Comparison of ENCODE assay signal across 19 cellular contexts in the genomic region with DNA sequence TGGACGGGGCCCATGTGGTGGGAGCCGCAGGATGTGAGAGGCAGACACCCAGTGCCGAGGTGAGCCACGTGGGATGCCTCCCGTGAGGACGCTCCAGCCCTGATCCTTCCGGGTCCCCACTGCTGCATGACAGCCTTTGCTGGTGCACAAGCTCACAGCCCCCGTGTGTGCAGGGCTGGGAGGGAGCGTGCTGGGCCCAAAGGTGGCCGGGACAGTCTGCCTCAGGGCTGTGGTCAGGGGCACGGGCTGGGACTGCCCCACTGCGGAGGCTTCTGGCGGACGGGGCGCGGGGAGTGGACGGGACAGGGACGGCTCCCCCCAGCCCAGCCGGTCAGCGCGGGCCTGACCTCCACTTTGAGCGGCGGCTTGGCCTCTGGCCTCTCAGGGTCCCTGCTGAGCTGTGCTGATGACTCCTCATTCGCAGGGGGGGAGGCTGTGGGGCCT. TPM values are rescaled to one million over a fixed set of nuclear protein-coding genes. Genes with fewer than 3 reads are reported as not detected.
A peak's percentile ranks its signal among the peaks of the same experiment; 100 is the strongest.
DNase-seq lines count a peak whose midpoint lies in the region; ATAC-seq, FAIRE-seq and TF ChIP-seq lines count a peak whose summit lies in the region.
"Had no signal": no experiment of that assay in that cellular context is flagged by ENCODE, and none has a peak within 500 bp of the region (broad histone marks: within the 10 kb centered on the region; RNA-seq: fewer than 3 reads in every experiment).

No MANE protein-coding gene starts in this region.

- TF ChIP-seq RAD21 in K562 (CRISPR knock-in tag; conservative IDR thresholded peaks at IDR 0.05 in 1 of 2, IDR thresholded peaks at IDR 0.05 in 1 of 2) = no peak

- no peaks in the 10 kb centered on the region for H3K9me3 ChIP-seq in heart left ventricle
- no peaks in the 10 kb centered on the region for H3K9me3 ChIP-seq in left ventricle myocardium inferior (replicated peaks)
- no peaks in the 10 kb centered on the region for H3K9me3 ChIP-seq in K562 (replicated peaks; ENCODE audit: control insufficient read depth, insufficient read depth, low read depth, low read length)
- no peaks in the 10 kb centered on the region for H3K9me3 ChIP-seq in mucosa of descending colon
- H3K9me3 ChIP-seq in tibial nerve = no peaks in the 10 kb centered on the region

- TF ChIP-seq CTCF in heart left ventricle (IDR thresholded peaks at IDR 0.05) = no peak
- TF ChIP-seq CTCF in left ventricle myocardium inferior (IDR thresholded peaks at IDR 0.05; ENCODE audit: borderline replicate concordance) = no peak
- TF ChIP-seq CTCF in K562 (IDR thresholded peaks at IDR 0.05 in 2 of 3, conservative IDR thresholded peaks at IDR 0.05 in 1 of 3; ENCODE audit: insufficient read depth in 2 of 3, low read depth in 1 of 3, low read length in 3 of 3) = no peak
- TF ChIP-seq CTCF in mucosa of descending colon (IDR thresholded peaks at IDR 0.05) = no peak
- TF ChIP-seq CTCF in tibial nerve (IDR thresholded peaks at IDR 0.05) = no peak

- H2AFZ ChIP-seq in K562 (ENCODE audit: low read depth, low read length) = peak overlapping the region; percentile 61; the same call in 1 of the 2 replicates

- POLR2A ChIA-PET in K562 (lab: Yijun Ruan, JAX) = interaction anchor here (0.6 kb wide), 1 partner anchor 91 kb away, joined by 4 read pairs; no protein-coding TSS in a partner anchor

- H3K36me3 ChIP-seq in heart left ventricle (no peaks in the 10 kb centered on the region), left ventricle myocardium inferior (no peaks in the 10 kb centered on the region), K562 (ENCODE audit: control insufficient read depth, insufficient read depth, low read length) (no peaks in the 10 kb centered on the region), mucosa of descending colon (ENCODE audit: low read depth) (no peaks in the 10 kb centered on the region), tibial nerve (no peaks in the 10 kb centered on the region)

- in situ Hi-C loops in K562 (cut with MboI) = no loop called here

- DNase-seq in heart left ventricle = peak in 3 of 5 donors; percentile 7 to 60 (median 23)
- no peak for DNase-seq in left ventricle myocardium inferior
- DNase-seq in K562 (ENCODE audit: extremely low read depth in 1 of 4, low spot score in 3 of 4) = no peak
- DNase-seq in mucosa of descending colon = peak in 2 of 3 donors; percentile 26 to 54
- DNase-seq in tibial nerve (ENCODE audit: low spot score in 2 of 2) = no peak
- DNase-seq in activated CD4-positive, alpha-beta T cell treated with anti-CD3 and anti-CD28 coated beads for 48 hours = no peak
- no peak for DNase-seq in RCC 7860 (ENCODE audit: low spot score)
- DNase-seq in NCI-H1105 treated with DMSO at 0.1 percent for 48 hours (lab: John Stamatoyannopoulos, UW) = no peak
- DNase-seq: AML-193; CD4-positive, alpha-beta T cell; DND-41; GDM1; GOT3; NCI-H146; NCI-H2081 treated with DMSO at 0.1 percent for 48 hours; NCI-H524 treated with DMSO at 0.1 percent for 48 hours; NK-92 treated with Interleukin-12 subunit alpha and Interleukin-12 subunit beta, amount 100 ng/mL, for 24 hours had no signal

- peaks cover 3% of the 10 kb centered on the region for H3K9me1 ChIP-seq in K562 (ENCODE audit: control insufficient read depth, insufficient read depth, low read length)

- CTCF ChIA-PET in K562 (lab: Yijun Ruan, JAX; ENCODE audit: low intra/inter-chr PET ratio) = no interaction called here

- no peak for TF ChIP-seq EP300 in K562 (IDR thresholded peaks at IDR 0.05; ENCODE audit: low read length)
- TF ChIP-seq EP300 in tibial nerve (IDR thresholded peaks at IDR 0.05) = no peak

- H3K27me3 ChIP-seq in heart left ventricle (no peaks in the 10 kb centered on the region), left ventricle myocardium inferior (ENCODE audit: low read depth) (no peaks in the 10 kb centered on the region), K562 (ENCODE audit: control insufficient read depth in 2 of 2, insufficient read depth in 2 of 2, low read length in 2 of 2) (no peaks in the 10 kb centered on the region), tibial nerve (no peaks in the 10 kb centered on the region)

- no peaks in the 10 kb centered on the region for H4K20me1 ChIP-seq in K562 (replicated peaks; ENCODE audit: control insufficient read depth, insufficient read depth, low read length)

- peak overlapping the region in 1 of 2 experiments; percentile 74; a peak in 2 of 4 replicates for H3K9ac ChIP-seq in K562 (ENCODE audit: insufficient read depth in 1 of 2, low read depth in 2 of 2, low read length in 2 of 2)

- no peak overlapping the region for H3K4me2 ChIP-seq in K562 (ENCODE audit: insufficient read depth, low read length)

- H3K79me2 ChIP-seq in K562 (ENCODE audit: control insufficient read depth, insufficient read depth, low read length) = no peaks in the 10 kb centered on the region

- FAIRE-seq in K562 (lab: Jason Lieb, UNC) (no peak), RCC 7860 (lab: Jason Lieb, UNC) (no peak)
- FAIRE-seq: D721Med, GM12892 had no signal

- H3K4me3 ChIP-seq in heart left ventricle (no peak overlapping the region), left ventricle myocardium inferior (no peak overlapping the region), K562 (no peak overlapping the region), mucosa of descending colon (no peak overlapping the region), tibial nerve (no peak overlapping the region)

- TF ChIP-seq POLR2A in heart left ventricle (IDR thresholded peaks at IDR 0.05) = no peak
- TF ChIP-seq POLR2A in K562 (conservative IDR thresholded peaks at IDR 0.05) = no peak
- TF ChIP-seq POLR2A in tibial nerve (IDR thresholded peaks at IDR 0.05) = no peak

- WGBS in heart left ventricle, 4 donors = 67 to 84% (median 78%) methylated on average over 12 to 24 of the region's 24 CpGs
- WGBS in K562 (ENCODE audit: insufficient coverage, low coverage, missing lambda C conversion rate) = 39% methylated on average over 12 of the region's 24 CpGs
- 66 to 69% methylated on average over 18 to 24 of the region's 24 CpGs for WGBS in tibial nerve, 2 donors

- ATAC-seq in heart left ventricle (no peak), K562 (no peak), mucosa of descending colon (no peak)

- H3K4me1 ChIP-seq in heart left ventricle (peaks cover 0 to 12% (median under 1%) of the 10 kb centered on the region in 12 donors), left ventricle myocardium inferior (peaks cover 12% of the 10 kb centered on the region), K562 (replicated peaks in 1 of 2; ENCODE audit: control insufficient read depth in 2 of 2, insufficient read depth in 2 of 2, low read length in 2 of 2) (peaks cover 25 to 91% of the 10 kb centered on the region in 2 experiments), mucosa of descending colon (ENCODE audit: low read depth) (peaks cover 10% of the 10 kb centered on the region), tibial nerve (peaks cover 0 to 38% (median 0%) of the 10 kb centered on the region in 4 donors)

- BruUV-seq in K562 (replicated peaks; lab: Mats Ljungman, UMichigan) = no TSS peak

- H3K27ac ChIP-seq in heart left ventricle = no peak overlapping the region
- H3K27ac ChIP-seq in left ventricle myocardium inferior (replicated peaks) = no peak overlapping the region
- no peak overlapping the region for H3K27ac ChIP-seq in K562 (ENCODE audit: extremely low read depth, low read depth, low read length)
- peak overlapping the region in 3 of 4 donors; percentile 57 to 77 (median 58) for H3K27ac ChIP-seq in tibial nerve

- intact Hi-C loops in heart left ventricle (cut with DNase I) (no loop called here), left ventricle myocardium inferior (cut with micrococcal nuclease) (no loop called here), K562 (cut with micrococcal nuclease) (no loop called here), mucosa of descending colon (cut with DNase I, micrococcal nuclease) (no loop called here)

TF ChIP-seq in K562, 482 proteins besides CTCF, POLR2A, EP300 and RAD21 (continues in another document):
- peak; percentile 5; the same call in 1 of the 2 replicates for TF ChIP-seq PHF8 (IDR thresholded peaks at IDR 0.05; ENCODE audit: borderline replicate concordance, low read length)
- TF ChIP-seq ZBTB7A (IDR thresholded peaks at IDR 0.05; ENCODE audit: borderline replicate concordance, control insufficient read depth, low read depth, low read length) = peak; percentile 17; the same call in 1 of the 2 replicates

RNA-seq across cellular contexts. Expression of a gene that starts 9.5 kb away (rescaled TPM):
- total RNA-seq in heart left ventricle (100 to 1,000 TPM in 1 of 9 donors, 10 to 100 TPM in 8; 60.6 to 121 (median 79.5) TPM), left ventricle myocardium inferior (75.2 TPM), K562 (2014; rRNA removed) (28.2 and 34.9 TPM in 2 replicates), K562 (2014; rRNA removed; fragmentation: Illumina TruSeq; extraction: Trizol) (2.2 and 2.3 TPM in 2 replicates), K562 (2015; rRNA removed; fragmentation: Illumina TruSeq; extraction: Trizol) (10.7 and 14.2 TPM in 2 replicates), K562 (2021) (25.7 and 31.8 TPM in 2 replicates), mucosa of descending colon (100 to 1,000 TPM in 2 of 3 donors, 10 to 100 TPM in 1; 78.6 to 134 (median 116) TPM), tibial nerve (100 to 1,000 TPM; 112 to 162 (median 147) TPM)
- polyA plus RNA-seq in heart left ventricle (100 to 1,000 TPM in 1 of 2 donors, 10 to 100 TPM in 1; 59.4 to 144 TPM), K562 (2011; rRNA removed) (2.9 and 6.2 TPM in 2 replicates), K562 (2014; fragmentation: Illumina TruSeq; extraction: Trizol) (1.7 and 10.2 TPM in 2 replicates), K562 (2014; fragmentation: Nextera tagmentation; extraction: Ambion mirVana) (under 1 TPM; 0.17 to 0.18 TPM), K562 (2014; rRNA removed) (19.5 and 23.5 TPM in 2 replicates)
- total RNA-seq in K562 (2011; cell fraction: chromatin; rRNA removed; ENCODE audit: low replicate concordance) = 12.2 and 22.8 TPM in 2 replicates
- 23.4 and 25.7 TPM in 2 replicates for total RNA-seq in K562 (2011; cell fraction: nucleolus; rRNA removed)
- 12.5 and 12.8 TPM in 2 replicates for total RNA-seq in K562 (2011; cell fraction: nucleoplasm; rRNA removed)
- 14.1 and 23.9 TPM in 2 replicates for polyA plus RNA-seq in K562 (2011; cell fraction: cytosol; rRNA removed)
- 8.7 and 14.9 TPM in 2 replicates for polyA plus RNA-seq in K562 (2011; cell fraction: nucleus; rRNA removed)
- polyA plus RNA-seq in K562 (2012) = 24.6 and 38.9 TPM in 2 replicates
- polyA minus RNA-seq in K562 (2011; rRNA and poly(A)+ RNA removed) = 1.9 and 2.0 TPM in 2 replicates
- 19.5 and 23.5 TPM in 2 replicates for polyA minus RNA-seq in K562 (2011; cell fraction: cytosol; rRNA and poly(A)+ RNA removed)
- polyA minus RNA-seq in K562 (2011; cell fraction: nucleus; rRNA and poly(A)+ RNA removed) = 6.1 and 6.4 TPM in 2 replicates

Comparison
In these comparisons a context has a peak if more than half of its experiments do, and no peak if none do; other contexts are left out.
1. DNase-seq: peak in heart left ventricle (3 of 5) and mucosa of descending colon (2 of 3); none in left ventricle myocardium inferior (single experiment), K562 (0 of 4), tibial nerve (0 of 2), activated CD4-positive, alpha-beta T cell treated with anti-CD3 and anti-CD28 coated beads for 48 hours (single experiment), RCC 7860 (single experiment) and NCI-H1105 treated with DMSO at 0.1 percent for 48 hours (single experiment).
2. H3K27ac ChIP-seq: peak in tibial nerve (3 of 4); none in heart left ventricle (0 of 12), left ventricle myocardium inferior (single experiment) and K562 (single experiment).